16 cellular contexts compared by ENCODE assay signal in genomic region chr10:90674927-90675326, GRCh38.
A peak's percentile ranks its signal among the peaks of the same experiment; 100 is the strongest.
DNase-seq lines count a peak whose midpoint lies in the region; ATAC-seq and TF ChIP-seq lines count a peak whose summit lies in the region.
"Had no signal": no experiment of that assay in that cellular context is flagged by ENCODE, and none has a peak within 500 bp of the region (broad histone marks: within the 10 kb centered on the region; RNA-seq: fewer than 3 reads in every experiment).

No MANE protein-coding gene starts in this region.

- H3K4me3 ChIP-seq in PC-3 (ENCODE audit: low read length) (peak overlapping the region; percentile 34; the same call in 1 of the 2 replicates), skeletal muscle satellite cell (ENCODE audit: low read length) (no peak overlapping the region)
- H3K4me3 ChIP-seq: heart left ventricle had no signal

- peak; percentile 88 for ATAC-seq in PC-3
- ATAC-seq in GM21825 (IDR thresholded peaks at IDR 0.05; ENCODE audit: unreplicated experiment): no peak
- no peak for ATAC-seq in GM18505 (IDR thresholded peaks at IDR 0.05; ENCODE audit: unreplicated experiment)
- ATAC-seq: heart left ventricle, left lobe of liver, natural killer cell had no signal

- H3F3A ChIP-seq in PC-3 (ENCODE audit: low read length, unreplicated experiment): no peaks in the 10 kb centered on the region

- peak overlapping the region; percentile 31; the same call in 1 of the 2 replicates for H3K9ac ChIP-seq in PC-3 (ENCODE audit: low read length)
- peak overlapping the region; percentile 59 for H3K9ac ChIP-seq in skeletal muscle satellite cell (ENCODE audit: low read depth, low read length)

- CTCF ChIA-PET in PC-3 (lab: Charles Lee): no interaction called here

- no peaks in the 10 kb centered on the region for H3K9me2 ChIP-seq in PC-3 (replicated peaks; ENCODE audit: low read length)

- H3K4me1 ChIP-seq in PC-3 (ENCODE audit: insufficient read depth, low read length): peaks cover 22% of the 10 kb centered on the region
- H3K4me1 ChIP-seq in skeletal muscle satellite cell (ENCODE audit: control insufficient read depth, insufficient read depth, low read length): peaks cover 18% of the 10 kb centered on the region
- H3K4me1 ChIP-seq: heart left ventricle had no signal

- H3K36me3 ChIP-seq in PC-3 (ENCODE audit: low read depth, low read length): no peaks in the 10 kb centered on the region
- H3K36me3 ChIP-seq in skeletal muscle satellite cell (ENCODE audit: insufficient read depth, low read length): no peaks in the 10 kb centered on the region
- H3K36me3 ChIP-seq: ascending aorta, heart left ventricle had no signal

- H3K79me2 ChIP-seq in PC-3 (ENCODE audit: low read length): no peaks in the 10 kb centered on the region

- POLR2A ChIA-PET in PC-3 (lab: Charles Lee; ENCODE audit: unreplicated experiment): no interaction called here

- peak overlapping the region; percentile 69 for H3K4me2 ChIP-seq in PC-3 (ENCODE audit: low read length)
- H3K4me2 ChIP-seq in skeletal muscle satellite cell (ENCODE audit: low read length): peak overlapping the region; percentile 32

- TF ChIP-seq CTCF in PC-3 (conservative IDR thresholded peaks at IDR 0.05; ENCODE audit: low read depth, low read length): no peak

- peak overlapping the region; percentile 39; the same call in 1 of the 2 replicates for H2AFZ ChIP-seq in PC-3 (ENCODE audit: low read length)

- H4K20me1 ChIP-seq in PC-3 (ENCODE audit: low read length): no peaks in the 10 kb centered on the region

- H3K9me3 ChIP-seq in PC-3 (ENCODE audit: low read length) (no peaks in the 10 kb centered on the region), skeletal muscle satellite cell (replicated peaks; ENCODE audit: low read length) (no peaks in the 10 kb centered on the region)
- H3K9me3 ChIP-seq: ascending aorta, heart left ventricle had no signal

- H3K27me3 ChIP-seq in PC-3 (ENCODE audit: low read length): no peaks in the 10 kb centered on the region
- peaks cover 8% of the 10 kb centered on the region for H3K27me3 ChIP-seq in skeletal muscle satellite cell (ENCODE audit: control insufficient read depth, insufficient read depth, low read length)
- H3K27me3 ChIP-seq: ascending aorta had no signal

- peak; percentile 53 for DNase-seq in GM04503 (ENCODE audit: low read depth)
- peak; percentile 81 for DNase-seq in PC-3
- peak; percentile 59 for DNase-seq in epithelial cell of prostate (ENCODE audit: low read depth, low spot score)
- no peak for DNase-seq in ecto neural progenitor cell (ENCODE audit: low spot score)
- no peak for DNase-seq in NCI-H2029 treated with DMSO at 0.1 percent for 48 hours (lab: John Stamatoyannopoulos, UW)
- DNase-seq: effector memory CD4-positive, alpha-beta T cell; heart left ventricle; natural killer cell; NCI-H1436; NCI-H524 treated with DMSO at 0.1 percent for 48 hours; T-helper 9 cell had no signal

- no peak for TF ChIP-seq POLR2A in GM18505 (IDR thresholded peaks at IDR 0.05; ENCODE audit: borderline replicate concordance, extremely low read depth, insufficient read depth, insufficient read length)

- no TSS peak for BruUV-seq in PC-3 (replicated peaks; lab: Mats Ljungman, UMichigan)

- intact Hi-C loops in PC-3 (cut with micrococcal nuclease): loop anchor here (10.0 kb wide), 1 partner anchor 260 kb away; no protein-coding TSS in a partner anchor

- peak overlapping the region; percentile 86 for H3K27ac ChIP-seq in PC-3 (ENCODE audit: low read length)
- peak overlapping the region; percentile 76 for H3K27ac ChIP-seq in epithelial cell of prostate
- H3K27ac ChIP-seq: heart left ventricle had no signal

Comparison
In these comparisons a context has a peak if more than half of its experiments do, and no peak if none do; other contexts are left out.
1. DNase-seq: peak in GM04503 (single experiment), PC-3 (single experiment) and epithelial cell of prostate (single experiment); none in ecto neural progenitor cell (single experiment) and NCI-H2029 treated with DMSO at 0.1 percent for 48 hours (single experiment).